35 cellular contexts compared by ENCODE assay signal in the genomic region with DNA sequence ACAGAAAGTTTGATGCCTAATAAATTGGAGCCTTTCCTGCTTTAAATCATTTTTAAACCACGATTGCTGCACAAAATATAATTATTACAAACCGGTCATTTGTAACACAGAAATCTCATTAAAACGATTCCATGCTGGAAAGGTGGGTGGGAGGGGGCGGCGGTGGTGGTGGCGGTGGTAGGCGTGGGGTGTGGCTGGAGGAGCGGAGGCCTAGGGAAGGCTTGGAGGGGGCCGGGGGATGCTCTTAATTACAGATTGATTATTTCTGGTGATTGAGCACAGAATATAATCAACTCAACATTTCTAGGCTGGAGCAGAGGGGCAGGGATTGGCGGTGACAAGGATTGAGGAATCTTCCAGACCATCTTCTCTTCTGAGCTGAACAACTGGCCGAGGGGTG.
"Had no signal": no experiment of that assay in that cellular context is flagged by ENCODE, and none has a peak within 500 bp of the region (broad histone marks: within the 10 kb centered on the region; RNA-seq: fewer than 3 reads in every experiment).

No MANE protein-coding gene starts in this region.

- H3K27ac ChIP-seq: ascending aorta, brain microvascular endothelial cell, breast epithelium, VCaP had no signal

- H3K9me3 Mint-ChIP-seq: activated B cell treated with CpG ODN at 0.5 μM for 24 hours; activated CD4-positive, alpha-beta memory T cell treated with anti-CD3 and anti-CD28 coated beads for 36 hours; activated CD4-positive, alpha-beta T cell treated with anti-CD3 and anti-CD28 coated beads, Interleukin-2, amount 10 ng/mL, durations not matched to agents 24 days and 14 days; activated CD8-positive, alpha-beta T cell treated with anti-CD3 and anti-CD28 coated beads for 36 hours; activated naive CD4-positive, alpha-beta T cell treated with anti-CD3 and anti-CD28 coated beads for 36 hours; activated naive CD4-positive, alpha-beta T cell treated with anti-CD3 and anti-CD28 coated beads, Interleukin-2, amount 50 U/mL, for 72 hours; activated naive CD8-positive, alpha-beta T cell treated with anti-CD3 and anti-CD28 coated beads, Interleukin-2, amount 10 ng/mL, durations not matched to agents 7 days and 5 days; activated naive CD8-positive, alpha-beta T cell treated with anti-CD3 and anti-CD28 coated beads, Interleukin-2, amount 50 U/mL, for 24 hours; activated T-cell treated with anti-CD3 and anti-CD28 coated beads, Interleukin-2, amount 50 U/mL, for 4 hours; activated T-cell treated with anti-CD3 and anti-CD28 coated beads, Interleukin-2, amount 50 U/mL, for 72 hours; activated T-helper 1 cell treated with anti-CD3 and anti-CD28 coated beads, Interleukin-12 subunit alpha, Interleukin-12 subunit beta, Interleukin-2, Interleukin-4 antibody, amounts not matched to agents 30 ng/mL and 10 ng/mL and 1 ng/mL, durations not matched to agents 14 hours and 24 hours and 36 hours; activated T-helper 17 cell treated with anti-CD3 and anti-CD28 coated beads, Interleukin-2, amount 50 U/mL, for 72 hours; T-helper 1 cell treated with Interleukin-12 subunit alpha and Interleukin-12 subunit beta and Interleukin-4 antibody, amounts not matched to agents 30 μg/mL and 1 μg/mL, for 36 hours; T-helper 2 cell treated with Interferon-gamma antibody and Interleukin-4, amounts not matched to agents 5 μg/mL and 100 μg/mL, for 36 hours had no signal

- DNase-seq: activated B cell treated with CpG ODN at 0.5 μM for 24 hours; activated CD4-positive, alpha-beta memory T cell treated with anti-CD3 and anti-CD28 coated beads for 36 hours; activated CD4-positive, alpha-beta T cell treated with anti-CD3 and anti-CD28 coated beads for 4 hours; activated CD4-positive, alpha-beta T cell treated with anti-CD3 and anti-CD28 coated beads, Interleukin-2, amount 10 ng/mL, durations not matched to agents 24 days and 14 days; activated CD4-positive, alpha-beta T cell treated with anti-CD3 and anti-CD28 coated beads, Interleukin-2, amount 50 U/mL, for 1 hour; activated CD4-positive, alpha-beta T cell treated with anti-CD3 and anti-CD28 coated beads, Interleukin-2, amount 50 U/mL, for 4 hours; activated CD4-positive, CD25-positive, alpha-beta regulatory T cell treated with anti-CD3 and anti-CD28 coated beads, Interleukin-2, amount 50 U/mL, for 72 hours; activated CD8-positive, alpha-beta memory T cell treated with anti-CD3 and anti-CD28 coated beads, Interleukin-2, amount 50 U/mL, for 4 hours; activated CD8-positive, alpha-beta T cell treated with anti-CD3 and anti-CD28 coated beads for 36 hours; activated effector memory CD4-positive, alpha-beta T cell treated with anti-CD3 and anti-CD28 coated beads, Interleukin-2, amount 50 U/mL, for 16 hours; activated gamma-delta T cell treated with Interleukin-2 at 50 U/mL for 16 hours; activated naive CD4-positive, alpha-beta T cell; activated naive CD4-positive, alpha-beta T cell treated with anti-CD3 and anti-CD28 coated beads for 36 hours; activated naive CD4-positive, alpha-beta T cell treated with anti-CD3 and anti-CD28 coated beads, Interleukin-2, amount 50 U/mL, for 16 hours; activated naive CD8-positive, alpha-beta T cell treated with anti-CD3 and anti-CD28 coated beads, Interleukin-2, amount 10 ng/mL, durations not matched to agents 7 days and 5 days; activated naive CD8-positive, alpha-beta T cell treated with anti-CD3 and anti-CD28 coated beads, Interleukin-2, amount 50 U/mL, for 24 hours; activated T-cell treated with anti-CD3 and anti-CD28 coated beads for 4 hours; activated T-cell treated with anti-CD3 and anti-CD28 coated beads, Interleukin-2, amount 50 U/mL, for 1 hour; activated T-cell treated with anti-CD3 and anti-CD28 coated beads, Interleukin-2, amount 50 U/mL, for 4 hours; activated T-cell treated with anti-CD3 and anti-CD28 coated beads, Interleukin-2, amount 50 U/mL, for 72 hours; amygdala; anterior cingulate cortex; brain microvascular endothelial cell; central memory CD4-positive, alpha-beta T cell; T-helper 1 cell; T-helper 2 cell; T-helper 9 cell had no signal

- H3K27ac Mint-ChIP-seq: activated B cell treated with CpG ODN at 0.5 μM for 24 hours; activated CD4-positive, alpha-beta memory T cell treated with anti-CD3 and anti-CD28 coated beads for 36 hours; activated CD4-positive, alpha-beta T cell treated with anti-CD3 and anti-CD28 coated beads, Interleukin-2, amount 10 ng/mL, durations not matched to agents 24 days and 14 days; activated CD8-positive, alpha-beta T cell treated with anti-CD3 and anti-CD28 coated beads for 36 hours; activated naive CD4-positive, alpha-beta T cell treated with anti-CD3 and anti-CD28 coated beads for 36 hours; activated naive CD4-positive, alpha-beta T cell treated with anti-CD3 and anti-CD28 coated beads, Interleukin-2, amount 50 U/mL, for 72 hours; activated naive CD8-positive, alpha-beta T cell treated with anti-CD3 and anti-CD28 coated beads, Interleukin-2, amount 10 ng/mL, durations not matched to agents 7 days and 5 days; activated naive CD8-positive, alpha-beta T cell treated with anti-CD3 and anti-CD28 coated beads, Interleukin-2, amount 50 U/mL, for 24 hours; activated T-cell treated with anti-CD3 and anti-CD28 coated beads, Interleukin-2, amount 50 U/mL, for 72 hours; activated T-helper 1 cell treated with anti-CD3 and anti-CD28 coated beads, Interleukin-12 subunit alpha, Interleukin-12 subunit beta, Interleukin-2, Interleukin-4 antibody, amounts not matched to agents 30 ng/mL and 10 ng/mL and 1 ng/mL, durations not matched to agents 14 hours and 24 hours and 36 hours; activated T-helper 17 cell treated with anti-CD3 and anti-CD28 coated beads, Interleukin-2, amount 50 U/mL, for 72 hours; T-helper 1 cell treated with Interleukin-12 subunit alpha and Interleukin-12 subunit beta and Interleukin-4 antibody, amounts not matched to agents 30 μg/mL and 1 μg/mL, for 36 hours; T-helper 2 cell treated with Interferon-gamma antibody and Interleukin-4, amounts not matched to agents 5 μg/mL and 100 μg/mL, for 36 hours had no signal

- H3K9me3 ChIP-seq: ascending aorta, breast epithelium had no signal

- H3K4me3 Mint-ChIP-seq: activated B cell treated with CpG ODN at 0.5 μM for 24 hours; activated CD4-positive, alpha-beta memory T cell treated with anti-CD3 and anti-CD28 coated beads for 36 hours; activated CD4-positive, alpha-beta T cell treated with anti-CD3 and anti-CD28 coated beads, Interleukin-2, amount 10 ng/mL, durations not matched to agents 24 days and 14 days; activated CD8-positive, alpha-beta T cell treated with anti-CD3 and anti-CD28 coated beads for 36 hours; activated naive CD4-positive, alpha-beta T cell treated with anti-CD3 and anti-CD28 coated beads for 36 hours; activated naive CD8-positive, alpha-beta T cell treated with anti-CD3 and anti-CD28 coated beads, Interleukin-2, amount 10 ng/mL, durations not matched to agents 7 days and 5 days; activated naive CD8-positive, alpha-beta T cell treated with anti-CD3 and anti-CD28 coated beads, Interleukin-2, amount 50 U/mL, for 24 hours; activated T-cell treated with anti-CD3 and anti-CD28 coated beads, Interleukin-2, amount 50 U/mL, for 4 hours; activated T-cell treated with anti-CD3 and anti-CD28 coated beads, Interleukin-2, amount 50 U/mL, for 72 hours; activated T-helper 1 cell treated with anti-CD3 and anti-CD28 coated beads, Interleukin-12 subunit alpha, Interleukin-12 subunit beta, Interleukin-2, Interleukin-4 antibody, amounts not matched to agents 30 ng/mL and 10 ng/mL and 1 ng/mL, durations not matched to agents 14 hours and 24 hours and 36 hours; activated T-helper 17 cell treated with anti-CD3 and anti-CD28 coated beads, Interleukin-2, amount 50 U/mL, for 72 hours; T-helper 1 cell treated with Interleukin-12 subunit alpha and Interleukin-12 subunit beta and Interleukin-4 antibody, amounts not matched to agents 30 μg/mL and 1 μg/mL, for 36 hours; T-helper 2 cell treated with Interferon-gamma antibody and Interleukin-4, amounts not matched to agents 5 μg/mL and 100 μg/mL, for 36 hours had no signal

- H3K27me3 Mint-ChIP-seq: activated CD4-positive, alpha-beta T cell treated with anti-CD3 and anti-CD28 coated beads, Interleukin-2, amount 10 ng/mL, durations not matched to agents 24 days and 14 days had no signal

- H3K36me3 Mint-ChIP-seq: activated CD4-positive, alpha-beta memory T cell treated with anti-CD3 and anti-CD28 coated beads for 36 hours; activated naive CD4-positive, alpha-beta T cell treated with anti-CD3 and anti-CD28 coated beads, Interleukin-2, amount 50 U/mL, for 72 hours; activated naive CD8-positive, alpha-beta T cell treated with anti-CD3 and anti-CD28 coated beads, Interleukin-2, amount 10 ng/mL, durations not matched to agents 7 days and 5 days had no signal

- H3K4me1 Mint-ChIP-seq: activated B cell treated with CpG ODN at 0.5 μM for 24 hours; activated CD4-positive, alpha-beta T cell treated with anti-CD3 and anti-CD28 coated beads, Interleukin-2, amount 10 ng/mL, durations not matched to agents 24 days and 14 days; activated naive CD8-positive, alpha-beta T cell treated with anti-CD3 and anti-CD28 coated beads, Interleukin-2, amount 10 ng/mL, durations not matched to agents 7 days and 5 days; activated naive CD8-positive, alpha-beta T cell treated with anti-CD3 and anti-CD28 coated beads, Interleukin-2, amount 50 U/mL, for 24 hours; activated T-helper 17 cell treated with anti-CD3 and anti-CD28 coated beads, Interleukin-2, amount 50 U/mL, for 72 hours had no signal

- H3K27me3 ChIP-seq: ascending aorta, brain microvascular endothelial cell had no signal

- ATAC-seq: activated CD8-positive, alpha-beta T cell treated with anti-CD3 and anti-CD28 coated beads for 36 hours; activated naive CD4-positive, alpha-beta T cell treated with anti-CD3 and anti-CD28 coated beads, Interleukin-2, amount 50 U/mL, for 72 hours; activated naive CD8-positive, alpha-beta T cell treated with anti-CD3 and anti-CD28 coated beads, Interleukin-2, amount 50 U/mL, for 24 hours; activated T-cell treated with anti-CD3 and anti-CD28 coated beads, Interleukin-2, amount 50 U/mL, for 4 hours; activated T-cell treated with anti-CD3 and anti-CD28 coated beads, Interleukin-2, amount 50 U/mL, for 72 hours; activated T-helper 17 cell treated with anti-CD3 and anti-CD28 coated beads, Interleukin-2, amount 50 U/mL, for 72 hours had no signal

- H3K4me3 ChIP-seq: ascending aorta, breast epithelium had no signal

- H3K36me3 ChIP-seq: ascending aorta, brain microvascular endothelial cell, breast epithelium had no signal

- H3K4me1 ChIP-seq: ascending aorta, breast epithelium had no signal
